10 cellular contexts compared by ENCODE assay signal in the genomic region with DNA sequence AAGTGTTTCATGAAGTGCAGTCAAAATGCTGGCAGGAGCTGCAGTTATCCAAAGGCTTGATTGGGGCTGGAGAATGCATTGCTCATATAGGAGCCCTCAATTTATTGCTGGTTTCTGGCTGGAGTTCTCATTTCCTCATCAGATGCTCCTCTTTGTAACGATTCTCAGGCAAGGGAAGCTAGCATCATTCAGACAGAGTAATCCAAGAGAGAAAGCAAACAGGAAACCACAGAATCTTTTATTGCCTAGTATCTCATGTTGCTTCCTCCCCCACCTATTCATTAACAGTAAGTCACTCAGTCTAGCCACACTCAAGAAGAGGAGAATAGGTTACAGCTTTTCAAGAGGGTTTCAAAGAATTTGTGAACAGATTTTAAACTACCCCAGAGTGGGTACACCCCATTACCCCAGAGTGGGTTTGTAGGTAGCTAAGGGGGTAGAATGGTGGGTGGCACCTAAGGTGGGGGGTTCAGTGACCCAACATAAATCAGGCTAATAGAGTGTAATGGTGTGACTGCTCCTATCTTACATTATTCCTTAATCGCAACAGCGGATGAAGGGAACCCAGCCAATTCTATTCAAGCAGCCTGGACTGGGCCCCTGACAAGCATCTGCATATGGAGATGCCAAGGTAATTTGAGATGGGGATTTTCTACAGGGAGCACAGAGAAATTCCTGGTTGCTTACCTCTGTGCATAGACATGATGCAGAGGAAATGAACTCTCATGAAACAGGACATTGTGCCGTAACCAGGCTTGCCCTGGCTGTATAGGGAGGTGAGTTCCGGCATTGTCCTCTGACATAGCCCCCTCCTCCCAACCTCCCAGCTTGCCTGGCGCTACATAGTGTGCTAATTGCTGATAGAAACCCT.
DNase-seq lines count a peak whose midpoint lies in the region; ATAC-seq and TF ChIP-seq lines count a peak whose summit lies in the region.
"Had no signal": no experiment of that assay in that cellular context is flagged by ENCODE, and none has a peak within 500 bp of the region (broad histone marks: within the 10 kb centered on the region; RNA-seq: fewer than 3 reads in every experiment).

No MANE protein-coding gene starts in this region.

- DNase-seq in Daoy (ENCODE audit: low read depth) (peak; percentile 97), NB4 (ENCODE audit: low read depth) (peak; percentile 56), left colon (no peak), psoas muscle (no peak), GM13976 (ENCODE audit: low spot score) (no peak), epidermal melanocyte (ENCODE audit: insufficient read length, low spot score) (no peak)
- DNase-seq: NCI-H774, right lobe of liver had no signal

- H3K4me3 ChIP-seq in NB4 (ENCODE audit: low read depth, low read length) = no peak overlapping the region
- H3K4me3 ChIP-seq in psoas muscle = no peak overlapping the region
- H3K4me3 ChIP-seq: right lobe of liver had no signal

- no peak for TF ChIP-seq POLR2A in NB4 (IDR thresholded peaks at IDR 0.05; ENCODE audit: extremely low read depth, insufficient read length)

- H3K36me3 ChIP-seq in psoas muscle (ENCODE audit: insufficient read depth in 1 of 2, low read depth in 1 of 2) = no peaks in the 10 kb centered on the region
- H3K36me3 ChIP-seq: right lobe of liver had no signal

- peaks cover 0 to 3% (median 0%) of the 10 kb centered on the region in 3 donors for H3K27me3 ChIP-seq in psoas muscle (ENCODE audit: insufficient read depth in 3 of 3, low read length in 2 of 3)
- H3K27me3 ChIP-seq: right lobe of liver had no signal

- H3K9me3 ChIP-seq in psoas muscle = no peaks in the 10 kb centered on the region
- H3K9me3 ChIP-seq: right lobe of liver had no signal

- intact Hi-C loops in left colon (cut with DNase I, micrococcal nuclease) = no loop called here
- intact Hi-C loops in psoas muscle (cut with DNase I) = no loop called here

- WGBS in psoas muscle, 3 donors = 38 to 43% (median 38%) methylated on average over 6 of the region's 6 CpGs

- ATAC-seq in left colon (peak; percentile 58), psoas muscle (no peak), HG03342 (IDR thresholded peaks at IDR 0.05; ENCODE audit: unreplicated experiment) (no peak)

- H3K4me1 ChIP-seq in psoas muscle = no peaks in the 10 kb centered on the region

- H3K27ac ChIP-seq in VCaP (peak overlapping the region; percentile 56), psoas muscle (no peak overlapping the region)
- H3K27ac ChIP-seq: right lobe of liver had no signal

- in situ Hi-C loops in GM13976 (cut with MboI; ENCODE audit: low sequenced_read_pairs, unreplicated experiment) = no loop called here

- no peak for TF ChIP-seq CTCF in NB4 (IDR thresholded peaks at IDR 0.05; ENCODE audit: low read depth, low read length)
- TF ChIP-seq CTCF in VCaP (conservative IDR thresholded peaks at IDR 0.05) = no peak
- TF ChIP-seq CTCF in psoas muscle (IDR thresholded peaks at IDR 0.05) = no peak
- TF ChIP-seq CTCF in GM13976 (IDR thresholded peaks at IDR 0.05; ENCODE audit: borderline replicate concordance, control extremely low read depth, extremely low read depth, insufficient read depth, missing control alignments) = no peak

Comparison
In these comparisons a context has a peak if more than half of its experiments do, and no peak if none do; other contexts are left out.
1. DNase-seq: peak in Daoy (single experiment) and NB4 (single experiment); none in left colon (0 of 2), psoas muscle (0 of 2), GM13976 (single experiment) and epidermal melanocyte (single experiment).